1 cellular context compared by ENCODE assay signal in genomic region chr5:179699640-179700298, GRCh38.
TF ChIP-seq lines count a peak whose summit lies in the region.

No MANE protein-coding gene starts in this region.

TF ChIP-seq in GM12878, 131 proteins besides CTCF, POLR2A, EP300 and RAD21 (continues in another document):
- no peak for TF ChIP-seq NRF1 (conservative IDR thresholded peaks at IDR 0.05; ENCODE audit: low read depth, low read length)
- peak; percentile 23; the same call in 1 of the 3 replicates for TF ChIP-seq POU2F2 (IDR thresholded peaks at IDR 0.05; ENCODE audit: borderline replicate concordance, low read depth, low read length)
- no peak for TF ChIP-seq IRF5 (IDR thresholded peaks at IDR 0.05; ENCODE audit: borderline replicate concordance)
- TF ChIP-seq PML (IDR thresholded peaks at IDR 0.05; ENCODE audit: low read length), result no peak
- no peak for TF ChIP-seq ZZZ3 (IDR thresholded peaks at IDR 0.05; ENCODE audit: control insufficient read depth, insufficient read length, low read depth)
- no peak for TF ChIP-seq MXI1 (IDR thresholded peaks at IDR 0.05; ENCODE audit: low read depth, low read length)
- no peak for TF ChIP-seq BCL11A (IDR thresholded peaks at IDR 0.05; ENCODE audit: low read depth, low read length)
- no peak for TF ChIP-seq STAT1 (conservative IDR thresholded peaks at IDR 0.05)
- TF ChIP-seq ATF7 (IDR thresholded peaks at IDR 0.05; ENCODE audit: low read depth), result no peak
- TF ChIP-seq WRNIP1 (IDR thresholded peaks at IDR 0.05; ENCODE audit: borderline replicate concordance, low read depth, low read length), result no peak
- no peak for TF ChIP-seq TCF7 (IDR thresholded peaks at IDR 0.05; ENCODE audit: borderline replicate concordance)
- TF ChIP-seq IKZF2 (IDR thresholded peaks at IDR 0.05), result peak in 1 of 2 experiments; percentile 58; a peak in 1 of 4 replicates
- no peak for TF ChIP-seq CEBPZ (IDR thresholded peaks at IDR 0.05; ENCODE audit: low read depth, low read length)
- no peak for TF ChIP-seq SPI1 (IDR thresholded peaks at IDR 0.05; ENCODE audit: borderline replicate concordance, insufficient read depth, low read depth, low read length)
- no peak for TF ChIP-seq ATF3 (IDR thresholded peaks at IDR 0.05; ENCODE audit: borderline replicate concordance, extremely low read depth, low read depth, low read length)
- TF ChIP-seq YBX1 (IDR thresholded peaks at IDR 0.05), result no peak
- TF ChIP-seq ZBTB11 (CRISPR knock-in tag; IDR thresholded peaks at IDR 0.05), result no peak
- TF ChIP-seq PKNOX1 (IDR thresholded peaks at IDR 0.05), result no peak
- peak; percentile 74; the same call in 1 of the 2 replicates for TF ChIP-seq ESRRA (IDR thresholded peaks at IDR 0.05; ENCODE audit: low read length)
- 0 out of 2 replicates have a peak, but pooled peaks have one; percentile 28 for TF ChIP-seq TAF1 (IDR thresholded peaks at IDR 0.05; ENCODE audit: borderline replicate concordance, low read depth, low read length)
- TF ChIP-seq ZNF207 (IDR thresholded peaks at IDR 0.05; ENCODE audit: borderline replicate concordance), result no peak
- no peak for TF ChIP-seq SP1 (IDR thresholded peaks at IDR 0.05; ENCODE audit: low read depth, low read length)
- TF ChIP-seq BCLAF1 (IDR thresholded peaks at IDR 0.05), result no peak
- peak; percentile 58; the same call in 1 of the 2 replicates for TF ChIP-seq JUNB (IDR thresholded peaks at IDR 0.05)
- TF ChIP-seq ZNF622 (IDR thresholded peaks at IDR 0.05), result no peak
- TF ChIP-seq CREB1 (IDR thresholded peaks at IDR 0.05; ENCODE audit: low read depth), result 0 out of 2 replicates have a peak, but pooled peaks have one; percentile 6
- no peak for TF ChIP-seq ASH2L (IDR thresholded peaks at IDR 0.05; ENCODE audit: borderline replicate concordance, low read depth)
- TF ChIP-seq BACH1 (IDR thresholded peaks at IDR 0.05; ENCODE audit: borderline replicate concordance), result no peak
- no peak for TF ChIP-seq ZNF217 (IDR thresholded peaks at IDR 0.05)
- no peak for TF ChIP-seq ZNF24 (IDR thresholded peaks at IDR 0.05)
- TF ChIP-seq CREM (IDR thresholded peaks at IDR 0.05; ENCODE audit: low read depth), result peak; percentile 42; the same call in 1 of the 2 replicates
- no peak for TF ChIP-seq SIN3A (IDR thresholded peaks at IDR 0.05; ENCODE audit: low read depth, low read length)
- TF ChIP-seq USF2 (IDR thresholded peaks at IDR 0.05; ENCODE audit: borderline replicate concordance, low read depth, low read length), result no peak
- no peak for TF ChIP-seq IRF3 (IDR thresholded peaks at IDR 0.05)
- TF ChIP-seq NBN (IDR thresholded peaks at IDR 0.05), result 0 out of 2 replicates have a peak, but pooled peaks have one; percentile 17
- no peak for TF ChIP-seq YY1 (IDR thresholded peaks at IDR 0.05; ENCODE audit: low read depth, low read length)
- TF ChIP-seq NKRF (conservative IDR thresholded peaks at IDR 0.05), result no peak
- peak; percentile 73 for TF ChIP-seq POLR2AphosphoS5 (IDR thresholded peaks at IDR 0.05; ENCODE audit: low read length)
- TF ChIP-seq FOXK2 (IDR thresholded peaks at IDR 0.05), result no peak
- TF ChIP-seq IRF4 (IDR thresholded peaks at IDR 0.05; ENCODE audit: low read depth, low read length), result peak; percentile 71
- peak; percentile 25; the same call in 1 of the 2 replicates for TF ChIP-seq MLLT1 (IDR thresholded peaks at IDR 0.05)
- no peak for TF ChIP-seq NR2F1 (conservative IDR thresholded peaks at IDR 0.05)
